Comparison of ENCODE assay signal across 32 cellular contexts in the genomic region with DNA sequence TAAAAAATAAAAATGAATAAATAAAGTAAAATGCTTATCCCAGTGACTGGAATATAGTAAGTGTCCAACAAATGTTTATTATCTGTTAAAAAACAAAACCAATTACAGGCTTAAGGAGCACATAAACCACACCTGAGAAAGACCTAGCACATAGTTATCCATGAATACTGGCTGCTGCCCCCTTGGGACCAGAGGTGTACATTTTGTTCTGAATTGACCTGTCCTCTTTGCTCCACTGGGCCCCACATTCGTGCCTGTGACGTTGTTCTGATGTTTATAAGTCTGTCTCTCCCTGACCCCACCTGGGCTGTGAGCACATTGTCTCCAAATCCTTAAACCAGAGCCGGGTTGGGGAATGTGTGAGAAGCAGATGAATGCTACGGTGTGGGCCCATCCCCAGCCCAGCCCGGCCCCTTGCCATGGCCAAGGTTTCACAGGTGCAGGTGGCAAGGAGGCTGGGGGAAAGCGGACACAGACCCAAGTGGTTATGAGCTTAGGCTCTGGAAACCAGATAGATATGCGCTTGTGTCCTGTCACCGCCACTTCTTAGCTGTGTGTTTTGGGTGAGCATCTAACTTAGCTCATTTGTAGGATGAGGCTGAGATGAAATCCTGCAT. TPM values are rescaled to one million over a fixed set of nuclear protein-coding genes. Genes with fewer than 3 reads are reported as not detected.
"Had no signal": no experiment of that assay in that cellular context is flagged by ENCODE, and none has a peak within 500 bp of the region (broad histone marks: within the 10 kb centered on the region; RNA-seq: fewer than 3 reads in every experiment).

No MANE protein-coding gene starts in this region.

- H3K4me1 ChIP-seq: heart left ventricle, pancreas, psoas muscle, stomach, thyroid gland, upper lobe of left lung, vagina had no signal

- H3K36me3 ChIP-seq: cardiac muscle cell, heart left ventricle, pancreas, stomach, thyroid gland, upper lobe of left lung, vagina had no signal

- H3K4me3 Mint-ChIP-seq: activated naive CD8-positive, alpha-beta T cell; brain; mesothelial cell of epicardium; naive B cell; nephron progenitor cell; stimulated activated naive B cell treated with anti-CD40 and anti-IgM and Interleukin-4, amounts not matched to agents 10 μg/mL and 1 μg/mL and 100 μg/mL, for 72 hours had no signal

- DNase-seq: activated CD4-positive, alpha-beta T cell treated with anti-CD3 and anti-CD28 coated beads for 48 hours; activated CD4-positive, alpha-beta T cell treated with anti-CD3 and anti-CD28 coated beads, Interleukin-2, amount 50 U/mL, for 48 hours; activated CD8-positive, alpha-beta memory T cell treated with anti-CD3 and anti-CD28 coated beads for 24 hours; activated effector memory CD4-positive, alpha-beta T cell treated with Interleukin-2 at 50 U/mL for 16 hours; activated naive CD4-positive, alpha-beta T cell treated with Interleukin-2 at 50 U/mL for 16 hours; aorta; cerebellar nuclear complex; dorsolateral prefrontal cortex; effector memory CD4-positive, alpha-beta T cell; foreskin fibroblast; heart left ventricle; hypothalamus; naive B cell; nephron progenitor cell; pancreas; psoas muscle; stimulated activated CD4-positive, alpha-beta T cell treated with anti-CD3 and anti-CD28 coated beads, Interleukin-1b, Interleukin-23, amount 100 ng/mL, for 48 hours; stimulated activated naive B cell treated with anti-CD40 and anti-IgM and Interleukin-4, amounts not matched to agents 10 μg/mL and 1 μg/mL and 100 μg/mL, for 72 hours; stomach; thyroid gland; upper lobe of left lung had no signal

- H3K4me2 ChIP-seq: smooth muscle cell had no signal

- H3K27me3 Mint-ChIP-seq: activated naive CD8-positive, alpha-beta T cell had no signal

- H3K27ac ChIP-seq: cardiac muscle cell, coronary artery, dorsolateral prefrontal cortex, heart left ventricle, pancreas, psoas muscle, stomach, thyroid gland, upper lobe of left lung, vagina had no signal

- H3K9me3 ChIP-seq: heart left ventricle, pancreas, psoas muscle, stomach, thyroid gland, upper lobe of left lung, vagina had no signal

- ATAC-seq: activated CD4-positive, CD25-positive, alpha-beta regulatory T cell treated with anti-CD3 and anti-CD28 coated beads, Interleukin-2, amount 50 U/mL, for 24 hours; heart left ventricle; pancreas; psoas muscle; stimulated activated naive B cell treated with anti-CD40 and anti-IgM and Interleukin-4, amounts not matched to agents 10 μg/mL and 1 μg/mL and 100 μg/mL, for 72 hours had no signal

- H3K4me3 ChIP-seq: cardiac muscle cell, coronary artery, dorsolateral prefrontal cortex, heart left ventricle, pancreas, psoas muscle, smooth muscle cell, stomach, thyroid gland, upper lobe of left lung, vagina had no signal

- H3K27ac Mint-ChIP-seq: activated naive CD8-positive, alpha-beta T cell; brain; mesothelial cell of epicardium; naive B cell; nephron progenitor cell; stimulated activated naive B cell treated with anti-CD40 and anti-IgM and Interleukin-4, amounts not matched to agents 10 μg/mL and 1 μg/mL and 100 μg/mL, for 72 hours had no signal

- H3K4me1 Mint-ChIP-seq: brain, mesothelial cell of epicardium had no signal

- H3K36me3 Mint-ChIP-seq: activated naive CD8-positive, alpha-beta T cell; brain; mesothelial cell of epicardium; naive B cell; stimulated activated naive B cell treated with anti-CD40 and anti-IgM and Interleukin-4, amounts not matched to agents 10 μg/mL and 1 μg/mL and 100 μg/mL, for 72 hours had no signal

- H3K9me3 Mint-ChIP-seq: mesothelial cell of epicardium; nephron progenitor cell; stimulated activated naive B cell treated with anti-CD40 and anti-IgM and Interleukin-4, amounts not matched to agents 10 μg/mL and 1 μg/mL and 100 μg/mL, for 72 hours had no signal

- H3K27me3 ChIP-seq: cardiac muscle cell, dorsolateral prefrontal cortex, heart left ventricle, pancreas, thyroid gland, upper lobe of left lung, vagina had no signal

RNA-seq across cellular contexts. Expression of gene OPRD1, which starts 29.1 kb away (rescaled TPM):
- total RNA-seq: aorta; lower leg skin; T-helper 2 cell treated with Interferon-gamma antibody and Interleukin-4, amounts not matched to agents 100 ng/mL and 5 ng/mL, for 36 hours; upper lobe of left lung had no signal
- polyA plus RNA-seq: aorta, esophagus had no signal
